ENCODE assay signal across 9 cellular contexts in genomic region chr5:153352685-153353219, GRCh38.
DNase-seq lines count a peak whose midpoint lies in the region; ATAC-seq lines count a peak whose summit lies in the region.
"Had no signal": no experiment of that assay in that cellular context is flagged by ENCODE, and none has a peak within 500 bp of the region (broad histone marks: within the 10 kb centered on the region; RNA-seq: fewer than 3 reads in every experiment).

No MANE protein-coding gene starts in this region.

- ATAC-seq in HG03520 (IDR thresholded peaks at IDR 0.05; ENCODE audit: unreplicated experiment) = peak; percentile 72
- ATAC-seq in activated naive CD4-positive, alpha-beta T cell treated with anti-CD3 and anti-CD28 coated beads, Interleukin-2, amount 50 U/mL, for 72 hours = peak; percentile 95 to 97
- ATAC-seq in stimulated activated effector memory CD8-positive, alpha-beta T cell treated with anti-CD3 and anti-CD28 coated beads, Interleukin-12 subunit alpha, Interleukin-12 subunit beta, amount 100 ng/mL, for 72 hours = peak; percentile 42
- ATAC-seq: Panc1 had no signal

- peaks cover 7 to 13% of the 10 kb centered on the region in 2 donors for H3K36me3 Mint-ChIP-seq in activated naive CD4-positive, alpha-beta T cell treated with anti-CD3 and anti-CD28 coated beads, Interleukin-2, amount 50 U/mL, for 72 hours
- no peaks in the 10 kb centered on the region for H3K36me3 Mint-ChIP-seq in stimulated activated effector memory CD8-positive, alpha-beta T cell treated with anti-CD3 and anti-CD28 coated beads, Interleukin-12 subunit alpha, Interleukin-12 subunit beta, amount 100 ng/mL, for 72 hours

- peaks cover 10 to 17% of the 10 kb centered on the region in 2 donors for H3K9me3 Mint-ChIP-seq in activated naive CD4-positive, alpha-beta T cell treated with anti-CD3 and anti-CD28 coated beads, Interleukin-2, amount 50 U/mL, for 72 hours
- peaks cover 7% of the 10 kb centered on the region for H3K9me3 Mint-ChIP-seq in stimulated activated effector memory CD8-positive, alpha-beta T cell treated with anti-CD3 and anti-CD28 coated beads, Interleukin-12 subunit alpha, Interleukin-12 subunit beta, amount 100 ng/mL, for 72 hours

- DNase-seq in activated CD8-positive, alpha-beta memory T cell treated with anti-CD3 and anti-CD28 coated beads for 24 hours = peak; percentile 60
- no peak for DNase-seq in activated CD8-positive, alpha-beta memory T cell treated with anti-CD3 and anti-CD28 coated beads, Interleukin-2, amount 50 U/mL, for 4 hours
- peak; percentile 17 to 55 for DNase-seq in activated naive CD4-positive, alpha-beta T cell treated with anti-CD3 and anti-CD28 coated beads, Interleukin-2, amount 50 U/mL, for 72 hours (ENCODE audit: low spot score in 2 of 2)
- no peak for DNase-seq in stimulated activated effector memory CD8-positive, alpha-beta T cell treated with anti-CD3 and anti-CD28 coated beads, Interleukin-12 subunit alpha, Interleukin-12 subunit beta, amount 100 ng/mL, for 72 hours (ENCODE audit: low spot score in 2 of 2)
- DNase-seq in NCI-H524 treated with DMSO at 0.1 percent for 48 hours (lab: John Stamatoyannopoulos, UW) = no peak
- no peak for DNase-seq in dedifferentiated amniotic fluid mesenchymal stem cell (ENCODE audit: extremely low spot score)
- DNase-seq in AML-193 (lab: John Stamatoyannopoulos, UW) = no peak

- no peak overlapping the region for H3K4me3 Mint-ChIP-seq in stimulated activated effector memory CD8-positive, alpha-beta T cell treated with anti-CD3 and anti-CD28 coated beads, Interleukin-12 subunit alpha, Interleukin-12 subunit beta, amount 100 ng/mL, for 72 hours

- peak overlapping the region; percentile 65 to 86 for H3K27ac Mint-ChIP-seq in activated naive CD4-positive, alpha-beta T cell treated with anti-CD3 and anti-CD28 coated beads, Interleukin-2, amount 50 U/mL, for 72 hours
- H3K27ac Mint-ChIP-seq in stimulated activated effector memory CD8-positive, alpha-beta T cell treated with anti-CD3 and anti-CD28 coated beads, Interleukin-12 subunit alpha, Interleukin-12 subunit beta, amount 100 ng/mL, for 72 hours = no peak overlapping the region

- H3K4me1 Mint-ChIP-seq in stimulated activated effector memory CD8-positive, alpha-beta T cell treated with anti-CD3 and anti-CD28 coated beads, Interleukin-12 subunit alpha, Interleukin-12 subunit beta, amount 100 ng/mL, for 72 hours = peaks cover 8% of the 10 kb centered on the region

Comparison
In these comparisons a context has a peak if more than half of its experiments do, and no peak if none do; other contexts are left out.
1. DNase-seq: peak in activated CD8-positive, alpha-beta memory T cell treated with anti-CD3 and anti-CD28 coated beads for 24 hours (single experiment) and activated naive CD4-positive, alpha-beta T cell treated with anti-CD3 and anti-CD28 coated beads, Interleukin-2, amount 50 U/mL, for 72 hours (2 of 2); none in activated CD8-positive, alpha-beta memory T cell treated with anti-CD3 and anti-CD28 coated beads, Interleukin-2, amount 50 U/mL, for 4 hours (single experiment), stimulated activated effector memory CD8-positive, alpha-beta T cell treated with anti-CD3 and anti-CD28 coated beads, Interleukin-12 subunit alpha, Interleukin-12 subunit beta, amount 100 ng/mL, for 72 hours (0 of 2), NCI-H524 treated with DMSO at 0.1 percent for 48 hours (single experiment), dedifferentiated amniotic fluid mesenchymal stem cell (single experiment) and AML-193 (0 of 2).
2. ATAC-seq: peak in every context shown above with its lines; median percentile 96 in activated naive CD4-positive, alpha-beta T cell treated with anti-CD3 and anti-CD28 coated beads, Interleukin-2, amount 50 U/mL, for 72 hours; 72 in HG03520; 42 in stimulated activated effector memory CD8-positive, alpha-beta T cell treated with anti-CD3 and anti-CD28 coated beads, Interleukin-12 subunit alpha, Interleukin-12 subunit beta, amount 100 ng/mL, for 72 hours.